28 cellular contexts compared by ENCODE assay signal in the genomic region with DNA sequence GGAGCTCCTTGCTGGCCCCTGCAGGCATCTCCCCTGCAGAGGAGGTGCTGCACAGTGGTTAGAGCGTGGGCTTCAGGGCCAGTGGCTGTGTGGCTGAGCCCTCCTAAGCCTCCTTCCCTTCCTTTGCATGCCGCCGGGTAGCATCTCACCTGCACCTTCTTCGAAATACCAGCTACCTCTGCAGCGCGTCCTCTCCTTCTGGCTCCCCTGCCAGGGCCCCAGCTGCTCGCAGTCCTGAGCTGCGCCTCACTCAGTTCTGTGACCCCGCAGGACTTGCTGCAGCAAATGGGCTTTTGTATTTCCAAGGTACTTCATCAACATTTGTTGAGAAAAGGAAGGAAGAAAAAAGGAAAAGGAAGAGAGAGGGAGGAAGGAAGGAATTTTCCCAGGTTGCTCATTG.
"Had no signal": no experiment of that assay in that cellular context is flagged by ENCODE, and none has a peak within 500 bp of the region (broad histone marks: within the 10 kb centered on the region; RNA-seq: fewer than 3 reads in every experiment).

No MANE protein-coding gene starts in this region.

- H3K36me3 ChIP-seq: neural progenitor cell, neutrophil, pancreas, right lobe of liver, sigmoid colon, stomach, thoracic aorta, thyroid gland, tibial nerve, upper lobe of left lung, vagina had no signal

- H3K4me3 Mint-ChIP-seq: natural killer cell; nephron; neural progenitor cell; stimulated activated effector memory CD8-positive, alpha-beta T cell treated with anti-CD3 and anti-CD28 coated beads, Interleukin-12 subunit alpha, Interleukin-12 subunit beta, amount 100 ng/mL, for 72 hours; stimulated activated naive B cell treated with anti-CD40 and anti-IgM and Interleukin-4, amounts not matched to agents 10 μg/mL and 1 μg/mL and 100 μg/mL, for 72 hours; stimulated activated naive CD8-positive, alpha-beta T cell treated with anti-CD3 and anti-CD28 coated beads, Interleukin-15, Interleukin-2, amounts not matched to agents 100 ng/mL and 50 ng/mL, for 24 hours had no signal

- H3K4me1 ChIP-seq: neural progenitor cell, psoas muscle, sigmoid colon, stomach, thyroid gland, tibial nerve, upper lobe of left lung had no signal

- H3K4me2 ChIP-seq: neural progenitor cell had no signal

- DNase-seq: natural killer cell; nucleus accumbens; pancreas; posterior cingulate gyrus; psoas muscle; right cardiac atrium; right lobe of liver; sigmoid colon; stimulated activated CD4-positive, alpha-beta T cell treated with anti-CD3 and anti-CD28 coated beads, Interleukin-15, amount 100 ng/mL, for 24 hours; stimulated activated CD4-positive, alpha-beta T cell treated with anti-CD3 and anti-CD28 coated beads, Interleukin-2, amount 100 ng/mL, for 24 hours; stimulated activated CD4-positive, alpha-beta T cell treated with anti-CD3 and anti-CD28 coated beads, Interleukin-2, amount 100 ng/mL, for 48 hours; stimulated activated CD4-positive, alpha-beta T cell treated with anti-CD3 and anti-CD28 coated beads, Interleukin-4, amount 100 ng/mL, for 24 hours; stimulated activated naive B cell treated with anti-CD40 and anti-IgM and Interleukin-4, amounts not matched to agents 10 μg/mL and 1 μg/mL and 100 μg/mL, for 72 hours; stimulated activated naive CD4-positive, alpha-beta T cell treated with Interleukin-2 at 50 U/mL for 16 hours; stomach; thyroid gland; trophoblast cell had no signal

- H3K27me3 Mint-ChIP-seq: progenitor cell of endocrine pancreas; stimulated activated naive CD8-positive, alpha-beta T cell treated with anti-CD3 and anti-CD28 coated beads, Interleukin-15, Interleukin-2, amounts not matched to agents 100 ng/mL and 50 ng/mL, for 24 hours had no signal

- H3K9ac ChIP-seq: neural progenitor cell had no signal

- H3K27ac ChIP-seq: neural progenitor cell, neutrophil, pancreas, psoas muscle, right lobe of liver, sigmoid colon, stomach, thoracic aorta, thyroid gland, tibial nerve, upper lobe of left lung, vagina had no signal

- ATAC-seq: natural killer cell; pancreas; psoas muscle; right cardiac atrium; right lobe of liver; stimulated activated effector memory CD8-positive, alpha-beta T cell treated with anti-CD3 and anti-CD28 coated beads, Interleukin-12 subunit alpha, Interleukin-12 subunit beta, amount 100 ng/mL, for 72 hours; stimulated activated naive B cell treated with anti-CD40 and anti-IgM and Interleukin-4, amounts not matched to agents 10 μg/mL and 1 μg/mL and 100 μg/mL, for 72 hours had no signal

- H3K27me3 ChIP-seq: neural progenitor cell, neutrophil, pancreas, right lobe of liver, sigmoid colon, stomach, thyroid gland, tibial nerve, upper lobe of left lung, vagina had no signal

- H3K27ac Mint-ChIP-seq: natural killer cell; neural progenitor cell; progenitor cell of endocrine pancreas; stimulated activated effector memory CD8-positive, alpha-beta T cell treated with anti-CD3 and anti-CD28 coated beads, Interleukin-12 subunit alpha, Interleukin-12 subunit beta, amount 100 ng/mL, for 72 hours; stimulated activated naive B cell treated with anti-CD40 and anti-IgM and Interleukin-4, amounts not matched to agents 10 μg/mL and 1 μg/mL and 100 μg/mL, for 72 hours; stimulated activated naive CD8-positive, alpha-beta T cell treated with anti-CD3 and anti-CD28 coated beads, Interleukin-15, Interleukin-2, amounts not matched to agents 100 ng/mL and 50 ng/mL, for 24 hours had no signal

- H3K4me1 Mint-ChIP-seq: neural progenitor cell; stimulated activated naive B cell treated with anti-CD40 and anti-IgM and Interleukin-4, amounts not matched to agents 10 μg/mL and 1 μg/mL and 100 μg/mL, for 72 hours had no signal

- H3K4me3 ChIP-seq: neural progenitor cell, pancreas, psoas muscle, right lobe of liver, sigmoid colon, stomach, thoracic aorta, thyroid gland, tibial nerve, upper lobe of left lung, vagina had no signal

- H3K9me3 ChIP-seq: neutrophil, pancreas, psoas muscle, right lobe of liver, sigmoid colon, stomach, thoracic aorta, thyroid gland, tibial nerve, upper lobe of left lung, vagina had no signal

- FAIRE-seq: pancreas, urothelium cell line had no signal

- H3K36me3 Mint-ChIP-seq: natural killer cell; neural progenitor cell; stimulated activated effector memory CD8-positive, alpha-beta T cell treated with anti-CD3 and anti-CD28 coated beads, Interleukin-12 subunit alpha, Interleukin-12 subunit beta, amount 100 ng/mL, for 72 hours; stimulated activated naive B cell treated with anti-CD40 and anti-IgM and Interleukin-4, amounts not matched to agents 10 μg/mL and 1 μg/mL and 100 μg/mL, for 72 hours had no signal

- H3K9me3 Mint-ChIP-seq: natural killer cell; nephron; neural progenitor cell; stimulated activated effector memory CD8-positive, alpha-beta T cell treated with anti-CD3 and anti-CD28 coated beads, Interleukin-12 subunit alpha, Interleukin-12 subunit beta, amount 100 ng/mL, for 72 hours; stimulated activated naive B cell treated with anti-CD40 and anti-IgM and Interleukin-4, amounts not matched to agents 10 μg/mL and 1 μg/mL and 100 μg/mL, for 72 hours; stimulated activated naive CD8-positive, alpha-beta T cell treated with anti-CD3 and anti-CD28 coated beads, Interleukin-15, Interleukin-2, amounts not matched to agents 100 ng/mL and 50 ng/mL, for 24 hours had no signal

- H2AFZ ChIP-seq: neural progenitor cell had no signal
